In the genomic region with DNA sequence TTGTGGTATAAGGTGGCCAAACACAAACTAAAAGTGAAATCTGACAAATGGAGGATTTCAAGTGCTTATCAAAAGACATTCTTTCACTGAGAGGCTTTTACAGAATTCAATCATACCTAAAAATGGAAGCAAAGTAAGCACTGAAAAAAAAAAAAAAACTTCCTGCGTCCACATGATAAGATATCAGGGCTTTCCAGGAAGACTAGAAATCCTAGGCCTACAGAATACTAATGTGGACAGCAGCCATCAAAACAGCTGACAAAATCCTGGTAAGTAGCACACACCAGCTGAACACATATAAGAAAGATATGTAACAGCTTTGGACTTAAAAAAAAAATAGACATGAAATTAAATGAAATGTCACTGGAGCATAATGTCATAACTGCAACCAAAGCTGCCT, we compare ENCODE assay signal across 29 cellular contexts.
"Had no signal": no experiment of that assay in that cellular context is flagged by ENCODE, and none has a peak within 500 bp of the region (broad histone marks: within the 10 kb centered on the region; RNA-seq: fewer than 3 reads in every experiment).

No MANE protein-coding gene starts in this region.

- DNase-seq: activated CD4-positive, alpha-beta memory T cell treated with anti-CD3 and anti-CD28 coated beads, Interleukin-2, amount 10 ng/mL, durations not matched to agents 7 days and 5 days; activated CD4-positive, alpha-beta T cell treated with anti-CD3 and anti-CD28 coated beads for 1 hour; activated CD4-positive, alpha-beta T cell treated with anti-CD3 and anti-CD28 coated beads for 4 hours; activated CD4-positive, alpha-beta T cell treated with anti-CD3 and anti-CD28 coated beads, Interleukin-2, amount 10 ng/mL, durations not matched to agents 7 days and 5 days; activated CD4-positive, alpha-beta T cell treated with anti-CD3 and anti-CD28 coated beads, Interleukin-2, amount 50 U/mL, for 4 hours; activated CD8-positive, alpha-beta memory T cell treated with anti-CD3 and anti-CD28 coated beads, Interleukin-2, amount 50 U/mL, for 48 hours; activated gamma-delta T cell; activated naive CD4-positive, alpha-beta T cell; activated naive CD4-positive, alpha-beta T cell treated with anti-CD3 and anti-CD28 coated beads, Interleukin-2, amount 10 ng/mL, durations not matched to agents 7 days and 5 days; activated naive CD8-positive, alpha-beta T cell treated with anti-CD3 and anti-CD28 coated beads, Interleukin-2, amount 10 ng/mL, durations not matched to agents 7 days and 5 days; activated T-cell treated with anti-CD3 and anti-CD28 coated beads for 4 hours; activated T-cell treated with anti-CD3 and anti-CD28 coated beads, Interleukin-2, amount 50 U/mL, for 24 hours; activated T-cell treated with anti-CD3 and anti-CD28 coated beads, Interleukin-2, amount 50 U/mL, for 72 hours; brain microvascular endothelial cell; central memory CD4-positive, alpha-beta T cell; cerebellar nuclear complex; colonic mucosa; effector CD8-positive, alpha-beta T cell; foreskin keratinocyte; heart right ventricle; T-helper 2 cell had no signal

- H3K36me3 ChIP-seq: ascending aorta, brain microvascular endothelial cell, colonic mucosa, gastroesophageal sphincter, heart right ventricle had no signal

- H3K4me3 ChIP-seq: ascending aorta, colonic mucosa, gastroesophageal sphincter, heart right ventricle, hepatocyte had no signal

- H3K27me3 ChIP-seq: ascending aorta, brain microvascular endothelial cell, colonic mucosa, foreskin keratinocyte, gastroesophageal sphincter, heart right ventricle, hepatocyte had no signal

- H3K4me1 ChIP-seq: ascending aorta, colonic mucosa, gastroesophageal sphincter, heart right ventricle had no signal

- H3K9me3 ChIP-seq: ascending aorta, colonic mucosa, gastroesophageal sphincter, heart right ventricle had no signal

- ATAC-seq: activated naive CD4-positive, alpha-beta T cell treated with anti-CD3 and anti-CD28 coated beads, Interleukin-2, amount 50 U/mL, for 72 hours; activated T-cell treated with anti-CD3 and anti-CD28 coated beads, Interleukin-2, amount 50 U/mL, for 72 hours; esophagus mucosa; foreskin keratinocyte; gastroesophageal sphincter; WTC11 had no signal

- H3K27ac ChIP-seq: ascending aorta, brain microvascular endothelial cell, colonic mucosa, epithelial cell of prostate, foreskin keratinocyte, gastroesophageal sphincter, heart right ventricle, hepatocyte, VCaP had no signal
